Comparison of ENCODE assay signal across 22 cellular contexts in the genomic region with DNA sequence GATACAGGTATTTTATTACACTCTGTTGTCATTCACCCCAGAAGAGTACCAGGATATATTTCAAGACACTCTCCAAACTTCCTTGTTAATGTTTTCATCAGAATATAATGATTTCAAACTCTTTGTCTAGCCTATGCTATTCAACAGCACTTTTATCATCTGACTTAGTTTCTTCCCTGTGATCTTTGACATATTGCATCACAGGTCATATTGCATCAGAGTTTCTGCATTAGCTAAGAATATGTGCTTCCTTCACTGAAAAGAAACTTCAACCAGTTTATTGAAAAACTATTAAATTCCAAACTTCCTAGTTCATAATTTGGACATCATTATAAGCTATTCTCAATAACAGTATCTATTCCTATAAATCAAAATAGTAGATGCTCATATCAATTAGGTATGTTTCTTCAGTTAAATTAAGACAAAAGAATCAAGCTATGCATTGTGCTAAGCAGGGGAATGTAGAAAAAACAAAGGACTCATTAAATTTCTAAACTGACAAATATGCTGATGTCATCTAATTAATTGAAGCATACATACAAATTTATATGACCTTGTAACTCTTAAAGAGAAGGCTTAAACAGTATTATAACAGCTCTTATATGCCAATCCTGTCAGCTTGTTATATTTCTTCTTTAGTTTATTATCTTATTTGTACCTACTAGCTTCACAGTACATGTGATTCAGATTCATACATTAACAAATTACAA.
A peak's percentile ranks its signal among the peaks of the same experiment; 100 is the strongest.
DNase-seq lines count a peak whose midpoint lies in the region; ATAC-seq, FAIRE-seq and TF ChIP-seq lines count a peak whose summit lies in the region.
"Had no signal": no experiment of that assay in that cellular context is flagged by ENCODE, and none has a peak within 500 bp of the region (broad histone marks: within the 10 kb centered on the region; RNA-seq: fewer than 3 reads in every experiment).

No MANE protein-coding gene starts in this region.

- no peaks in the 10 kb centered on the region for H3K36me3 Mint-ChIP-seq in Calu3 (ENCODE audit: insufficient read depth, unreplicated experiment)

- H3K27me3 ChIP-seq in bronchial epithelial cell (ENCODE audit: control insufficient read depth, insufficient read depth, low read length) (no peaks in the 10 kb centered on the region), esophagus squamous epithelium (no peaks in the 10 kb centered on the region)
- H3K27me3 ChIP-seq: BE2C had no signal

- no peak overlapping the region for H3K27ac ChIP-seq in RWPE1
- no peak overlapping the region for H3K27ac ChIP-seq in esophagus squamous epithelium
- H3K27ac ChIP-seq: HL-60 had no signal

- ATAC-seq in left colon = peak; percentile 32

- no peaks in the 10 kb centered on the region for H3K9me3 Mint-ChIP-seq in Calu3 (ENCODE audit: low read depth, unreplicated experiment)

- BruUV-seq in Calu3 (replicated peaks; lab: Mats Ljungman, UMichigan) = no TSS peak

- H3K4me3 ChIP-seq in bronchial epithelial cell (ENCODE audit: low read depth, low read length) (no peak overlapping the region), esophagus squamous epithelium (no peak overlapping the region)

- no peak overlapping the region for H3K4me3 Mint-ChIP-seq in Calu3 (ENCODE audit: low read depth, unreplicated experiment)
- H3K4me3 Mint-ChIP-seq: H9, HFFc6 had no signal

- peaks cover 9% of the 10 kb centered on the region for H3K4me1 Mint-ChIP-seq in Calu3 (ENCODE audit: low read depth, unreplicated experiment)
- H3K4me1 Mint-ChIP-seq: H9 had no signal

- FAIRE-seq in bronchial epithelial cell (lab: Jason Lieb, UNC) = no peak
- FAIRE-seq: A204.1 had no signal

- no peak for TF ChIP-seq POLR2A in esophagus squamous epithelium (IDR thresholded peaks at IDR 0.05)

- intact Hi-C loops in Calu3 (cut with micrococcal nuclease; ENCODE audit: unreplicated experiment) (no loop called here), left colon (cut with DNase I, micrococcal nuclease) (no loop called here), esophagus squamous epithelium (cut with DNase I) (no loop called here)

- POLR2A ChIA-PET in RWPE1 (lab: Yijun Ruan, JAX; ENCODE audit: low non-redundant PET) = no interaction called here

- H3K4me1 ChIP-seq in esophagus squamous epithelium = no peaks in the 10 kb centered on the region
- H3K4me1 ChIP-seq: BE2C had no signal

- DNase-seq in Calu3 = no peak
- peak; percentile 37 for DNase-seq in OCI-M1 (lab: John Stamatoyannopoulos, UW)
- DNase-seq in bronchial epithelial cell (ENCODE audit: low read depth) = peak; percentile 16
- DNase-seq in left colon = no peak
- no peak for DNase-seq in NCI-H2107 (lab: John Stamatoyannopoulos, UW)
- DNase-seq in NCI-H1436 treated with DMSO at 0.1 percent for 48 hours (lab: John Stamatoyannopoulos, UW) = no peak
- DNase-seq in RWPE1 (ENCODE audit: low spot score) = no peak
- no peak for DNase-seq in esophagus squamous epithelium (lab: John Stamatoyannopoulos, UW)
- DNase-seq: BE2C, DMS79, H9, HFFc6, NCI-H1092, NCI-H1436, NCI-H1930, NCI-H2227 treated with DMSO at 0.1 percent for 48 hours, NCI-H510A, NCI-H748 treated with DMSO at 0.1 percent for 48 hours, SIG-M5, SK-N-SH had no signal

- H3K27ac Mint-ChIP-seq in Calu3 (ENCODE audit: unreplicated experiment) = peak overlapping the region; percentile 1
- H3K27ac Mint-ChIP-seq: H9, HFFc6 had no signal

- CTCF ChIA-PET in Calu3 (lab: Charles Lee) = interaction anchor here (0.6 kb wide), 1 partner anchor 56 kb away, joined by 3 read pairs; no protein-coding TSS in a partner anchor
- CTCF ChIA-PET in RWPE1 (lab: Yijun Ruan, JAX) = no interaction called here

- no peaks in the 10 kb centered on the region for H3K27me3 Mint-ChIP-seq in Calu3 (ENCODE audit: unreplicated experiment)

- H3K9me3 ChIP-seq in esophagus squamous epithelium = no peaks in the 10 kb centered on the region
- H3K9me3 ChIP-seq: BE2C, SK-N-SH had no signal

- TF ChIP-seq CTCF in Calu3 (IDR thresholded peaks at IDR 0.05; ENCODE audit: unreplicated experiment) = no peak
- TF ChIP-seq CTCF in bronchial epithelial cell (IDR thresholded peaks at IDR 0.05; ENCODE audit: insufficient read depth, low read length, severe bottlenecking) = no peak
- TF ChIP-seq CTCF in RWPE1 (conservative IDR thresholded peaks at IDR 0.05; ENCODE audit: low read depth) = no peak
- TF ChIP-seq CTCF in esophagus squamous epithelium (IDR thresholded peaks at IDR 0.05) = no peak

- H3K36me3 ChIP-seq in bronchial epithelial cell (ENCODE audit: control insufficient read depth, insufficient read depth, low read length) = no peaks in the 10 kb centered on the region
- H3K36me3 ChIP-seq in esophagus squamous epithelium = no peaks in the 10 kb centered on the region
- H3K36me3 ChIP-seq: BE2C had no signal

Comparison
In these comparisons a context has a peak if more than half of its experiments do, and no peak if none do; other contexts are left out.
1. DNase-seq: peak in OCI-M1 (single experiment) and bronchial epithelial cell (single experiment); none in Calu3 (single experiment), left colon (0 of 2), NCI-H2107 (single experiment), NCI-H1436 treated with DMSO at 0.1 percent for 48 hours (single experiment), RWPE1 (single experiment) and esophagus squamous epithelium (single experiment).